Comparison of ENCODE assay signal across 13 cellular contexts in the genomic region with DNA sequence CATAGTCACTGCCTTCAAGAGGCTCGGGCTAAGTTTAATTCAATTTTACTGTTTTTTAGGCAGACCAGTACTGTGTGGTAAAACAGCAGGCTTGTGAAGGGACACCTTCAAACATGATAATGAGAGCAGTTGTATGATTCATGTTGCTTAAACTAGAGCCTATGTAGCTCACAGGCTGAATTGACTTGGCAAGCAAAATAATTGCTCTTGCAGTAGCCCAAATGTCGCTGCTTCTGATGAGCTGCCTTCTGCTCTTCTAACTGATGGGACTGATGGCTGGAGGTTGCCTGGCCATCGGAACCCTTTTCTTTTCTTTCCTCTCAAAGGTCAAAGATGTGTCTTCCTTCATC.
DNase-seq lines count a peak whose midpoint lies in the region; ATAC-seq and TF ChIP-seq lines count a peak whose summit lies in the region.
"Had no signal": no experiment of that assay in that cellular context is flagged by ENCODE, and none has a peak within 500 bp of the region (broad histone marks: within the 10 kb centered on the region; RNA-seq: fewer than 3 reads in every experiment).

No MANE protein-coding gene starts in this region.

- H4K20me1 ChIP-seq in IMR-90 (ENCODE audit: insufficient read depth, low read length) = no peaks in the 10 kb centered on the region

- WGBS in IMR-90 (ENCODE audit: extremely low coverage in 2 of 2, insufficient read length in 1 of 2), 2 experiments = no CpG with 5 or more reads among the region's 3 CpGs
- WGBS in trophoblast cell (ENCODE audit: extremely low coverage, insufficient coverage, insufficient read length) = no CpG with 5 or more reads among the region's 3 CpGs
- WGBS in endodermal cell (ENCODE audit: insufficient coverage in 1 of 2, insufficient read length in 1 of 2), 2 experiments = 79 to 94% methylated on average over 3 of the region's 3 CpGs

- peaks cover 2 to 28% of the 10 kb centered on the region in 2 donors for H3K36me3 Mint-ChIP-seq in activated T-cell treated with anti-CD3 and anti-CD28 coated beads, Interleukin-2, amount 50 U/mL, for 72 hours (ENCODE audit: insufficient read depth in 2 of 2)
- peaks cover 0 to 19% of the 10 kb centered on the region in 2 donors for H3K36me3 Mint-ChIP-seq in activated naive CD4-positive, alpha-beta T cell treated with anti-CD3 and anti-CD28 coated beads, Interleukin-2, amount 50 U/mL, for 72 hours
- no peaks in the 10 kb centered on the region for H3K36me3 Mint-ChIP-seq in endodermal cell (ENCODE audit: low read depth)

- no peak overlapping the region for H3K56ac ChIP-seq in IMR-90 (ENCODE audit: extremely low read depth, insufficient read depth, low read length)

- intact Hi-C loops in IMR-90 (cut with micrococcal nuclease) = no loop called here

- no peaks in the 10 kb centered on the region for H3K9me3 ChIP-seq in IMR-90 (ENCODE audit: control insufficient read depth, insufficient read depth, low read length)
- no peaks in the 10 kb centered on the region for H3K9me3 ChIP-seq in trophoblast cell (ENCODE audit: insufficient read depth, low read depth, low read length)
- no peaks in the 10 kb centered on the region for H3K9me3 ChIP-seq in endodermal cell (ENCODE audit: control insufficient read depth, low read length)
- H3K9me3 ChIP-seq: gastrocnemius medialis, psoas muscle had no signal

- H2BK5ac ChIP-seq in IMR-90 (ENCODE audit: low read depth, low read length, poor library complexity, severe bottlenecking) = no peak overlapping the region
- H2BK5ac ChIP-seq in trophoblast cell (ENCODE audit: low read depth, low read length, poor library complexity) = peak overlapping the region; percentile 82

- DNase-seq in activated T-cell treated with anti-CD3 and anti-CD28 coated beads, Interleukin-2, amount 50 U/mL, for 72 hours = peak; percentile 45 to 49
- DNase-seq in activated T-cell treated with anti-CD3 and anti-CD28 coated beads, Interleukin-2, amount 50 U/mL, for 1 hour = no peak
- DNase-seq in IMR-90 = no peak
- no peak for DNase-seq in activated naive CD4-positive, alpha-beta T cell treated with anti-CD3 and anti-CD28 coated beads, Interleukin-2, amount 50 U/mL, for 72 hours (ENCODE audit: low spot score in 2 of 2)
- DNase-seq in trophoblast cell = no peak
- DNase-seq in amygdala (lab: John Stamatoyannopoulos, UW) = no peak
- DNase-seq in activated effector memory CD4-positive, alpha-beta T cell treated with anti-CD3 and anti-CD28 coated beads, Interleukin-2, amount 50 U/mL, for 16 hours = no peak
- DNase-seq in endodermal cell = no peak
- DNase-seq: gastrocnemius medialis, NCI-H526 treated with DMSO at 0.1 percent for 48 hours, psoas muscle, T-helper 9 cell had no signal

- H3K4me2 ChIP-seq in IMR-90 (ENCODE audit: low read depth, low read length) (no peak overlapping the region), trophoblast cell (ENCODE audit: low read length) (no peak overlapping the region)

- no peak overlapping the region for H3K27ac ChIP-seq in IMR-90 (ENCODE audit: insufficient read depth, low read length)
- no peak overlapping the region for H3K27ac ChIP-seq in trophoblast cell (ENCODE audit: low read depth, low read length)
- no peak overlapping the region for H3K27ac ChIP-seq in endodermal cell (ENCODE audit: low read depth, low read length)
- H3K27ac ChIP-seq: gastrocnemius medialis, psoas muscle, RWPE1 had no signal

- H3K36me3 ChIP-seq in IMR-90 (ENCODE audit: control insufficient read depth, insufficient read depth, low read length) = peaks cover 1% of the 10 kb centered on the region; the same call in 1 of the 2 replicates
- H3K36me3 ChIP-seq in trophoblast cell (ENCODE audit: control insufficient read depth in 1 of 2, insufficient read depth in 2 of 2, low read length in 2 of 2) = no peaks in the 10 kb centered on the region
- H3K36me3 ChIP-seq in endodermal cell (ENCODE audit: control insufficient read depth, insufficient read depth, low read length) = no peaks in the 10 kb centered on the region
- H3K36me3 ChIP-seq: gastrocnemius medialis had no signal

- H2AK5ac ChIP-seq in IMR-90 (ENCODE audit: low read depth, low read length) = no peak overlapping the region
- H2AK5ac ChIP-seq in trophoblast cell (ENCODE audit: low read length) = peak overlapping the region; percentile 99

- H3K9ac ChIP-seq in IMR-90 (ENCODE audit: low read depth, low read length) (no peak overlapping the region), trophoblast cell (ENCODE audit: low read length) (no peak overlapping the region), endodermal cell (ENCODE audit: extremely low read depth, low read length, poor library complexity, severe bottlenecking) (no peak overlapping the region)

- peak overlapping the region; percentile 97 for H3K27ac Mint-ChIP-seq in activated T-cell treated with anti-CD3 and anti-CD28 coated beads, Interleukin-2, amount 50 U/mL, for 72 hours
- H3K27ac Mint-ChIP-seq in activated naive CD4-positive, alpha-beta T cell treated with anti-CD3 and anti-CD28 coated beads, Interleukin-2, amount 50 U/mL, for 72 hours = peak overlapping the region; percentile 83 to 97
- no peak overlapping the region for H3K27ac Mint-ChIP-seq in endodermal cell

- H3K14ac ChIP-seq in IMR-90 (replicated peaks; ENCODE audit: low read depth, low read length) (0 out of 2 replicates have a peak overlapping the region, but pooled peaks have one; percentile 22), trophoblast cell (ENCODE audit: low read length) (peak overlapping the region; percentile 64)

- H4K91ac ChIP-seq in IMR-90 (ENCODE audit: insufficient read depth, low read depth, low read length) (0 out of 2 replicates have a peak overlapping the region, but pooled peaks have one; percentile 2), trophoblast cell (ENCODE audit: low read depth, low read length) (peak overlapping the region; percentile 68)

- H2BK20ac ChIP-seq in IMR-90 (ENCODE audit: low read depth, low read length) = no peak overlapping the region

- peak overlapping the region; percentile 48; the same call in 1 of the 2 replicates for H3K4ac ChIP-seq in IMR-90 (ENCODE audit: low read depth, low read length)
- H3K4ac ChIP-seq in trophoblast cell (ENCODE audit: low read depth, low read length) = no peak overlapping the region

- dilution Hi-C loops in IMR-90 (cut with HindIII; ENCODE audit: low sequenced_read_pairs, unreplicated experiment) = no loop called here

- no peak overlapping the region for H4K12ac ChIP-seq in trophoblast cell (ENCODE audit: low read depth, low read length)

- peak overlapping the region; percentile 71 to 94 for H3K4me3 Mint-ChIP-seq in activated T-cell treated with anti-CD3 and anti-CD28 coated beads, Interleukin-2, amount 50 U/mL, for 72 hours
- no peak overlapping the region for H3K4me3 Mint-ChIP-seq in endodermal cell

- H3K9me3 Mint-ChIP-seq in activated T-cell treated with anti-CD3 and anti-CD28 coated beads, Interleukin-2, amount 50 U/mL, for 72 hours = no peaks in the 10 kb centered on the region
- no peaks in the 10 kb centered on the region for H3K9me3 Mint-ChIP-seq in activated naive CD4-positive, alpha-beta T cell treated with anti-CD3 and anti-CD28 coated beads, Interleukin-2, amount 50 U/mL, for 72 hours
- H3K9me3 Mint-ChIP-seq in endodermal cell = no peaks in the 10 kb centered on the region

- in situ Hi-C loops in IMR-90 (cut with MboI; ENCODE audit: low sequenced_read_pairs) = no loop called here

- no peak overlapping the region for H3K23ac ChIP-seq in IMR-90 (ENCODE audit: low read depth, low read length)
- no peak overlapping the region for H3K23ac ChIP-seq in trophoblast cell (ENCODE audit: low read length)

- POLR2A ChIA-PET in IMR-90 (lab: Charles Lee; ENCODE audit: unreplicated experiment) = no interaction called here

- no peak for TF ChIP-seq RAD21 in IMR-90 (IDR thresholded peaks at IDR 0.05; ENCODE audit: low read length)

- H2AFZ ChIP-seq in IMR-90 (replicated peaks; ENCODE audit: low read length, poor library complexity) = no peak overlapping the region
- no peak overlapping the region for H2AFZ ChIP-seq in trophoblast cell (ENCODE audit: insufficient read depth, low read length, poor library complexity)

- no peak overlapping the region for H4K5ac ChIP-seq in IMR-90 (ENCODE audit: low read depth, low read length)

- H3K18ac ChIP-seq in IMR-90 (ENCODE audit: low read depth, low read length) = no peak overlapping the region
- no peak overlapping the region for H3K18ac ChIP-seq in trophoblast cell (ENCODE audit: low read length)

- no peaks in the 10 kb centered on the region for H3K79me2 ChIP-seq in trophoblast cell (ENCODE audit: control insufficient read depth, insufficient read depth, low read length, poor library complexity)

- peak overlapping the region; percentile 38; the same call in 1 of the 3 replicates for H2BK15ac ChIP-seq in IMR-90 (ENCODE audit: low read depth, low read length)

- H3K4me3 ChIP-seq in IMR-90 (ENCODE audit: insufficient read depth, low read depth, low read length) (no peak overlapping the region), trophoblast cell (ENCODE audit: low read depth, low read length) (no peak overlapping the region), endodermal cell (ENCODE audit: low read length) (no peak overlapping the region)
- H3K4me3 ChIP-seq: gastrocnemius medialis, psoas muscle had no signal

- H3K4me1 Mint-ChIP-seq in activated T-cell treated with anti-CD3 and anti-CD28 coated beads, Interleukin-2, amount 50 U/mL, for 72 hours (ENCODE audit: low read depth) = peaks cover 93% of the 10 kb centered on the region
- peaks cover 50% of the 10 kb centered on the region for H3K4me1 Mint-ChIP-seq in endodermal cell

- ATAC-seq in activated T-cell treated with anti-CD3 and anti-CD28 coated beads, Interleukin-2, amount 50 U/mL, for 72 hours (replicated peaks in 1 of 2) = peak; percentile 75 to 79
- no peak for ATAC-seq in IMR-90 (ENCODE audit: low read depth)
- ATAC-seq in activated naive CD4-positive, alpha-beta T cell treated with anti-CD3 and anti-CD28 coated beads, Interleukin-2, amount 50 U/mL, for 72 hours = peak; percentile 76 to 80
- ATAC-seq: gastrocnemius medialis, psoas muscle had no signal

- H3K9me1 ChIP-seq in IMR-90 (ENCODE audit: insufficient read depth, low read length) = peaks cover 7% of the 10 kb centered on the region; the same call in 1 of the 2 replicates

- H4K8ac ChIP-seq in IMR-90 (ENCODE audit: low read depth in 2 of 2, low read length in 2 of 2) (no peak overlapping the region), trophoblast cell (ENCODE audit: low read depth, low read length) (no peak overlapping the region)

- H3K4me1 ChIP-seq in IMR-90 (ENCODE audit: control insufficient read depth, insufficient read depth, low read length) (peaks cover 3% of the 10 kb centered on the region), trophoblast cell (ENCODE audit: control insufficient read depth in 1 of 2, insufficient read depth in 2 of 2, low read length in 2 of 2) (peaks cover 9 to 18% of the 10 kb centered on the region in 2 experiments), endodermal cell (ENCODE audit: control insufficient read depth, insufficient read depth, low read length) (no peaks in the 10 kb centered on the region)
- H3K4me1 ChIP-seq: psoas muscle had no signal

- H2AK9ac ChIP-seq in IMR-90 (replicated peaks; ENCODE audit: low read depth, low read length, poor library complexity) = no peak overlapping the region

- H3K79me1 ChIP-seq in IMR-90 (ENCODE audit: low read depth in 1 of 2, low read length in 2 of 2) = peaks cover 20 to 43% of the 10 kb centered on the region in 2 experiments
- H3K79me1 ChIP-seq in trophoblast cell (ENCODE audit: low read length) = peaks cover 26% of the 10 kb centered on the region

- no peak for TF ChIP-seq POLR2A in IMR-90 (IDR thresholded peaks at IDR 0.05; ENCODE audit: low read depth, low read length)

- H3K27me3 Mint-ChIP-seq in activated T-cell treated with anti-CD3 and anti-CD28 coated beads, Interleukin-2, amount 50 U/mL, for 72 hours (ENCODE audit: low read depth) = no peaks in the 10 kb centered on the region
- no peaks in the 10 kb centered on the region for H3K27me3 Mint-ChIP-seq in endodermal cell (ENCODE audit: insufficient read depth)

- no TSS peak for BruUV-seq in IMR-90 (replicated peaks; lab: Mats Ljungman, UMichigan)

- 0 out of 2 replicates have a peak overlapping the region, but pooled peaks have one; percentile 11 for H2BK120ac ChIP-seq in IMR-90 (ENCODE audit: low read depth, low read length)
- peak overlapping the region; percentile 83 for H2BK120ac ChIP-seq in trophoblast cell (ENCODE audit: insufficient read depth, low read length, poor library complexity)

- TF ChIP-seq CTCF in IMR-90 (conservative IDR thresholded peaks at IDR 0.05; ENCODE audit: low read depth, low read length) = no peak
- no peak for TF ChIP-seq CTCF in endodermal cell (conservative IDR thresholded peaks at IDR 0.05)

- H3K27me3 ChIP-seq in IMR-90 (ENCODE audit: control insufficient read depth, insufficient read depth, low read length) (no peaks in the 10 kb centered on the region), trophoblast cell (ENCODE audit: insufficient read depth, low read length) (no peaks in the 10 kb centered on the region), endodermal cell (ENCODE audit: control insufficient read depth, insufficient read depth, low read length, poor library complexity, severe bottlenecking) (no peaks in the 10 kb centered on the region)
- H3K27me3 ChIP-seq: gastrocnemius medialis had no signal

- peak overlapping the region; percentile 97 for H2BK12ac ChIP-seq in trophoblast cell (ENCODE audit: low read length)

- CTCF ChIA-PET in IMR-90 (lab: Yijun Ruan, JAX) = no interaction called here

Comparison
In these comparisons a context has a peak if more than half of its experiments do, and no peak if none do; other contexts are left out.
1. DNase-seq: peak in activated T-cell treated with anti-CD3 and anti-CD28 coated beads, Interleukin-2, amount 50 U/mL, for 72 hours (2 of 2); none in activated T-cell treated with anti-CD3 and anti-CD28 coated beads, Interleukin-2, amount 50 U/mL, for 1 hour (single experiment), IMR-90 (single experiment), activated naive CD4-positive, alpha-beta T cell treated with anti-CD3 and anti-CD28 coated beads, Interleukin-2, amount 50 U/mL, for 72 hours (0 of 2), trophoblast cell (0 of 2), amygdala (0 of 56), activated effector memory CD4-positive, alpha-beta T cell treated with anti-CD3 and anti-CD28 coated beads, Interleukin-2, amount 50 U/mL, for 16 hours (single experiment) and endodermal cell (single experiment).